Comparison of ENCODE assay signal across 8 cellular contexts in the genomic region with DNA sequence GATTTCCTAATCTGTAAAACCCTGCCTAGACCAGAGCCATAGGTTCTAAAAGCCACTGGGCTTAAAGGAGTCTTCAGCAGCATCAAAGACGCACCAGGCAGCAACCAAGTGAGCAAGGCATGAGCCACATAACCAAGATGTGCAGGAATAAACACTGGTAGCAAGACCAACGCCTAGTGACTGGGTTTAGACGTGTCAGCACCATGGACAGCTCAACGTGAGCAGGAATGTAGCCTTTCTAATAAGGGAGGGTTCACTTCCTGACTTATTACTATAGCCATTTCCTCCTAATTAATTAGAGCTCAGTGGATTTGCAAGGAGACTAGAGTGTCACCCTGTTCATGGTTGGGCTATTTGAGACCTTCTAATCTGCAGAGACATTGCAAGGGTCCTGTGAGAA.
DNase-seq lines count a peak whose midpoint lies in the region; ATAC-seq and TF ChIP-seq lines count a peak whose summit lies in the region.

No MANE protein-coding gene starts in this region.

- H3K4me3 ChIP-seq in heart left ventricle (no peak overlapping the region), SK-N-SH (ENCODE audit: low read depth in 2 of 2, low read length in 1 of 2) (no peak overlapping the region), tibial nerve (no peak overlapping the region)

- no peak overlapping the region for H3K9ac ChIP-seq in SK-N-SH

- ATAC-seq in heart left ventricle: peak in 1 of 4 donors; percentile 41
- no peak for ATAC-seq in HG02759 (IDR thresholded peaks at IDR 0.05; ENCODE audit: unreplicated experiment)

- peak in 4 of 5 donors; percentile 7 to 34 (median 24) for DNase-seq in heart left ventricle
- DNase-seq in cardiac septum (ENCODE audit: low spot score): no peak
- no peak for DNase-seq in SK-N-SH
- DNase-seq in germinal center (ENCODE audit: low spot score): peak; percentile 14
- peak; percentile 22 to 43 for DNase-seq in tibial nerve (ENCODE audit: low spot score in 2 of 2)
- DNase-seq in NCI-H2081 treated with DMSO at 0.1 percent for 48 hours (lab: John Stamatoyannopoulos, UW): no peak
- no peak for DNase-seq in activated naive CD4-positive, alpha-beta T cell (lab: John Stamatoyannopoulos, UW)

- no peak overlapping the region for H3K4me2 ChIP-seq in SK-N-SH

- CTCF ChIA-PET in SK-N-SH (lab: Yijun Ruan, JAX): no interaction called here

- H3K79me2 ChIP-seq in SK-N-SH (ENCODE audit: insufficient read depth): no peaks in the 10 kb centered on the region

- 4 to 9% (median 6%) methylated on average over 4 of the region's 4 CpGs for WGBS in heart left ventricle, 4 donors
- WGBS in SK-N-SH (ENCODE audit: low lambda C conversion rate): 1% methylated on average over 4 of the region's 4 CpGs
- WGBS in tibial nerve, 2 donors: 10 to 11% methylated on average over 4 of the region's 4 CpGs

- H3K36me3 ChIP-seq in heart left ventricle: no peaks in the 10 kb centered on the region
- no peaks in the 10 kb centered on the region for H3K36me3 ChIP-seq in SK-N-SH (replicated peaks in 1 of 2; ENCODE audit: control insufficient read depth in 1 of 2, insufficient read depth in 2 of 2, low read length in 1 of 2)
- H3K36me3 ChIP-seq in tibial nerve: no peaks in the 10 kb centered on the region

- POLR2A ChIA-PET in SK-N-SH (lab: Yijun Ruan, JAX): no interaction called here

- H3K9me3 ChIP-seq in heart left ventricle (peaks cover 0 to 5% (median 0%) of the 10 kb centered on the region in 12 donors), SK-N-SH (no peaks in the 10 kb centered on the region), tibial nerve (no peaks in the 10 kb centered on the region)

- TF ChIP-seq POLR2A in heart left ventricle (IDR thresholded peaks at IDR 0.05): no peak
- TF ChIP-seq POLR2A in tibial nerve (IDR thresholded peaks at IDR 0.05): no peak

- TF ChIP-seq CTCF in heart left ventricle (IDR thresholded peaks at IDR 0.05) (no peak), SK-N-SH (IDR thresholded peaks at IDR 0.05) (no peak), tibial nerve (IDR thresholded peaks at IDR 0.05) (no peak)

- no peaks in the 10 kb centered on the region for H4K20me1 ChIP-seq in SK-N-SH (ENCODE audit: insufficient read depth)

- TF ChIP-seq RAD21 in SK-N-SH (IDR thresholded peaks at IDR 0.05; ENCODE audit: low read length): no peak

- H3K4me1 ChIP-seq in heart left ventricle: no peaks in the 10 kb centered on the region
- no peaks in the 10 kb centered on the region for H3K4me1 ChIP-seq in SK-N-SH (ENCODE audit: control insufficient read depth in 1 of 2, insufficient read depth in 2 of 2, low read depth in 1 of 2, low read length in 1 of 2)
- H3K4me1 ChIP-seq in tibial nerve: peaks cover 0 to 6% (median 0%) of the 10 kb centered on the region in 4 donors

- H3F3A ChIP-seq in SK-N-SH (replicated peaks; ENCODE audit: insufficient read depth): no peaks in the 10 kb centered on the region

- no peak for TF ChIP-seq EP300 in SK-N-SH (IDR thresholded peaks at IDR 0.05; ENCODE audit: borderline replicate concordance in 1 of 2, low read depth in 1 of 2, low read length in 1 of 2)
- no peak for TF ChIP-seq EP300 in tibial nerve (IDR thresholded peaks at IDR 0.05)

- no peaks in the 10 kb centered on the region for H3K9me2 ChIP-seq in SK-N-SH

- no peak overlapping the region for H2AFZ ChIP-seq in SK-N-SH (ENCODE audit: low read depth)

- H3K27me3 ChIP-seq in heart left ventricle (no peaks in the 10 kb centered on the region), SK-N-SH (ENCODE audit: insufficient read depth) (no peaks in the 10 kb centered on the region), tibial nerve (no peaks in the 10 kb centered on the region)

- no peak overlapping the region for H3K27ac ChIP-seq in heart left ventricle
- H3K27ac ChIP-seq in SK-N-SH (ENCODE audit: low read depth in 2 of 2, low read length in 1 of 2): no peak overlapping the region
- no peak overlapping the region for H3K27ac ChIP-seq in tibial nerve

- intact Hi-C loops in heart left ventricle (cut with DNase I) (no loop called here), cardiac septum (cut with DNase I) (no loop called here)

TF ChIP-seq in SK-N-SH, 30 proteins besides CTCF, POLR2A, EP300 and RAD21:
- peak; percentile 97 for TF ChIP-seq REST (IDR thresholded peaks at IDR 0.05; ENCODE audit: low read depth, low read length)
- no peak for TF ChIP-seq MXI1 (IDR thresholded peaks at IDR 0.05; ENCODE audit: low read depth, low read length)
- TF ChIP-seq MEF2A (IDR thresholded peaks at IDR 0.05; ENCODE audit: borderline replicate concordance, low read depth): no peak
- TF ChIP-seq MAX (IDR thresholded peaks at IDR 0.05; ENCODE audit: low read depth): no peak
- TF ChIP-seq, protein P1, sequence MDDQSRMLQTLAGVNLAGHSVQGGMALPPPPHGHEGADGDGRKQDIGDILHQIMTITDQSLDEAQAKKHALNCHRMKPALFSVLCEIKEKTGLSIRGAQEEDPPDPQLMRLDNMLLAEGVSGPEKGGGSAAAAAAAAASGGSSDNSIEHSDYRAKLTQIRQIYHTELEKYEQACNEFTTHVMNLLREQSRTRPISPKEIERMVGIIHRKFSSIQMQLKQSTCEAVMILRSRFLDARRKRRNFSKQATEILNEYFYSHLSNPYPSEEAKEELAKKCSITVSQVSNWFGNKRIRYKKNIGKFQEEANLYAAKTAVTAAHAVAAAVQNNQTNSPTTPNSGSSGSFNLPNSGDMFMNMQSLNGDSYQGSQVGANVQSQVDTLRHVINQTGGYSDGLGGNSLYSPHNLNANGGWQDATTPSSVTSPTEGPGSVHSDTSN (IDR thresholded peaks at IDR 0.05): no peak
- TF ChIP-seq GABPA (IDR thresholded peaks at IDR 0.05; ENCODE audit: low read depth): no peak
- no peak for TF ChIP-seq RXRA (IDR thresholded peaks at IDR 0.05; ENCODE audit: borderline replicate concordance, low read depth)
- TF ChIP-seq NRF1 (IDR thresholded peaks at IDR 0.05; ENCODE audit: low read depth, low read length): no peak

Comparison
In these comparisons a context has a peak if more than half of its experiments do, and no peak if none do; other contexts are left out.
1. DNase-seq: peak in heart left ventricle (4 of 5), germinal center (single experiment) and tibial nerve (2 of 2); none in cardiac septum (single experiment), SK-N-SH (single experiment), NCI-H2081 treated with DMSO at 0.1 percent for 48 hours (single experiment) and activated naive CD4-positive, alpha-beta T cell (0 of 4).